Comparison of ENCODE assay signal across 28 cellular contexts in genomic region chr1:162271972-162272371, GRCh38.
"Had no signal": no experiment of that assay in that cellular context is flagged by ENCODE, and none has a peak within 500 bp of the region (broad histone marks: within the 10 kb centered on the region; RNA-seq: fewer than 3 reads in every experiment).

No MANE protein-coding gene starts in this region.

- ATAC-seq: activated naive CD8-positive, alpha-beta T cell treated with anti-CD3 and anti-CD28 coated beads, Interleukin-2, amount 50 U/mL, for 24 hours; activated T-cell treated with anti-CD3 and anti-CD28 coated beads, Interleukin-2, amount 50 U/mL, for 4 hours had no signal

- DNase-seq: activated B cell treated with CpG ODN at 0.5 μM for 24 hours; activated CD4-positive, alpha-beta memory T cell treated with anti-CD3 and anti-CD28 coated beads for 36 hours; activated CD4-positive, alpha-beta T cell treated with anti-CD3 and anti-CD28 coated beads for 4 hours; activated CD4-positive, alpha-beta T cell treated with anti-CD3 and anti-CD28 coated beads, Interleukin-2, amount 50 U/mL, for 1 hour; activated CD4-positive, CD25-positive, alpha-beta regulatory T cell treated with anti-CD3 and anti-CD28 coated beads, Interleukin-2, amount 50 U/mL, for 72 hours; activated CD8-positive, alpha-beta memory T cell treated with anti-CD3 and anti-CD28 coated beads, Interleukin-2, amount 50 U/mL, for 4 hours; activated effector memory CD4-positive, alpha-beta T cell treated with Interleukin-2 at 50 U/mL for 16 hours; activated naive CD4-positive, alpha-beta T cell treated with anti-CD3 and anti-CD28 coated beads, Interleukin-2, amount 10 ng/mL, durations not matched to agents 7 days and 5 days; activated naive CD8-positive, alpha-beta T cell treated with anti-CD3 and anti-CD28 coated beads, Interleukin-2, amount 50 U/mL, for 24 hours; activated T-cell treated with anti-CD3 and anti-CD28 coated beads for 4 hours; activated T-cell treated with anti-CD3 and anti-CD28 coated beads, Interleukin-2, amount 50 U/mL, for 4 hours; aorta; brain microvascular endothelial cell; central memory CD4-positive, alpha-beta T cell; NCI-H1092 treated with DMSO at 0.1 percent for 48 hours; NCI-H1417; NCI-H187; NCI-H2029 treated with DMSO at 0.1 percent for 48 hours; NCI-H2107; NCI-H2171; NCI-H510A; NCI-H526 treated with DMSO at 0.1 percent for 48 hours; NCI-H774; Peyer's patch; RPMI8226; SHP77 treated with DMSO at 0.1 percent for 48 hours; SK-N-SH had no signal

- H3K4me1 ChIP-seq: Peyer's patch, SJSA1 had no signal

- H3K27ac ChIP-seq: brain microvascular endothelial cell, Peyer's patch, SJSA1 had no signal

- H3K36me3 ChIP-seq: brain microvascular endothelial cell, Peyer's patch, SJSA1 had no signal

- H3K27me3 ChIP-seq: brain microvascular endothelial cell, Peyer's patch had no signal

- H3K9me3 ChIP-seq: Peyer's patch, SJSA1, SK-N-SH had no signal

- H3K4me3 ChIP-seq: Peyer's patch, SJSA1 had no signal

- H3K9ac ChIP-seq: SK-N-SH had no signal

- H3K4me2 ChIP-seq: SK-N-SH had no signal
